In the genomic region with DNA sequence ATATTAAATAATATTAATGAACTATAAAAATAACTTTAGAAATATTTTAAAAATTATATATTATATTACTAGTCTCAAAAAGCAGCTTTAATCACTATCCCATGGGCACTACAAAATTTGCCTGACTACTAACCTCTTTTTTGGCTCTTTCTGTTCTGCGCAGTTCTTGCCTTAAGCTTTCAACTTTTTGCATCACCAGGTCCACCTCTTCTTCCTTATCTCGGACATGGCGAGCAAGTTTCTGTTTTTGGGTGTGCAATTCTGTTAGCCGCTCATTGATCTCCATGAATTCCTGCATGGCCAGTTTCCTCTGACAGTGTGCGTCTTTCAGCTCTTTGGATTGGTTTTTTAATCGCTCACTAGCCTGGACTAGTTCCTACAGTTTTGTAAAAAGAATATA, we compare ENCODE assay signal across 30 cellular contexts.
"Had no signal": no experiment of that assay in that cellular context is flagged by ENCODE, and none has a peak within 500 bp of the region (broad histone marks: within the 10 kb centered on the region; RNA-seq: fewer than 3 reads in every experiment).

No MANE protein-coding gene starts in this region.

- H3K4me3 ChIP-seq: neural progenitor cell, ovary, psoas muscle, right lobe of liver, sigmoid colon, stomach, thoracic aorta, thyroid gland, tibial nerve, upper lobe of left lung, vagina had no signal

- H3K9me3 Mint-ChIP-seq: naive thymus-derived CD8-positive, alpha-beta T cell; natural killer cell treated with Interleukin-12 subunit alpha and Interleukin-12 subunit beta and Interleukin-15 and Interleukin-18, amount 100 ng/mL, for 72 hours; nephron progenitor cell; stimulated activated effector memory CD8-positive, alpha-beta T cell treated with anti-CD3 and anti-CD28 coated beads, Interleukin-12 subunit alpha, Interleukin-12 subunit beta, amount 100 ng/mL, for 72 hours; stimulated activated naive B cell treated with anti-CD40 and anti-IgM and Interleukin-4, amounts not matched to agents 10 μg/mL and 1 μg/mL and 100 μg/mL, for 72 hours; stimulated activated naive CD8-positive, alpha-beta T cell treated with anti-CD3 and anti-CD28 coated beads, Interleukin-15, Interleukin-2, amounts not matched to agents 100 ng/mL and 50 ng/mL, for 24 hours had no signal

- DNase-seq: naive thymus-derived CD8-positive, alpha-beta T cell; nephron progenitor cell; occipital lobe; ovary; posterior cingulate gyrus; psoas muscle; right cardiac atrium; right lobe of liver; sigmoid colon; small intestine; stimulated activated CD4-positive, alpha-beta T cell treated with anti-CD3 and anti-CD28 coated beads, Interleukin-15, amount 100 ng/mL, for 24 hours; stimulated activated CD4-positive, alpha-beta T cell treated with anti-CD3 and anti-CD28 coated beads, Interleukin-2, amount 100 ng/mL, for 24 hours; stimulated activated CD4-positive, alpha-beta T cell treated with anti-CD3 and anti-CD28 coated beads, Interleukin-2, amount 100 ng/mL, for 48 hours; stimulated activated CD4-positive, alpha-beta T cell treated with anti-CD3 and anti-CD28 coated beads, Interleukin-4, amount 100 ng/mL, for 24 hours; stimulated activated naive B cell treated with anti-CD40 and anti-IgM and Interleukin-4, amounts not matched to agents 10 μg/mL and 1 μg/mL and 100 μg/mL, for 72 hours; stimulated activated naive CD4-positive, alpha-beta T cell treated with Interleukin-2 at 50 U/mL for 16 hours; stomach; thyroid gland; trophoblast cell; upper lobe of left lung had no signal

- H3K27ac ChIP-seq: neural progenitor cell, ovary, parathyroid adenoma, psoas muscle, right lobe of liver, sigmoid colon, stomach, thoracic aorta, thyroid gland, tibial nerve, upper lobe of left lung, vagina had no signal

- H3K4me1 ChIP-seq: neural progenitor cell, parathyroid adenoma, psoas muscle, right lobe of liver, sigmoid colon, stomach, thyroid gland, tibial nerve, upper lobe of left lung, vagina had no signal

- H3K27me3 Mint-ChIP-seq: progenitor cell of endocrine pancreas had no signal

- H3K27me3 ChIP-seq: neural progenitor cell, ovary, right lobe of liver, sigmoid colon, stomach, thyroid gland, tibial nerve, upper lobe of left lung, vagina had no signal

- H3K9ac ChIP-seq: neural progenitor cell, parathyroid adenoma had no signal

- H3K27ac Mint-ChIP-seq: naive thymus-derived CD8-positive, alpha-beta T cell; natural killer cell treated with Interleukin-12 subunit alpha and Interleukin-12 subunit beta and Interleukin-15 and Interleukin-18, amount 100 ng/mL, for 72 hours; nephron progenitor cell; neural progenitor cell; progenitor cell of endocrine pancreas; stimulated activated effector memory CD8-positive, alpha-beta T cell treated with anti-CD3 and anti-CD28 coated beads, Interleukin-12 subunit alpha, Interleukin-12 subunit beta, amount 100 ng/mL, for 72 hours; stimulated activated naive B cell treated with anti-CD40 and anti-IgM and Interleukin-4, amounts not matched to agents 10 μg/mL and 1 μg/mL and 100 μg/mL, for 72 hours; stimulated activated naive CD8-positive, alpha-beta T cell treated with anti-CD3 and anti-CD28 coated beads, Interleukin-15, Interleukin-2, amounts not matched to agents 100 ng/mL and 50 ng/mL, for 24 hours had no signal

- H3K4me3 Mint-ChIP-seq: naive thymus-derived CD8-positive, alpha-beta T cell; natural killer cell treated with Interleukin-12 subunit alpha and Interleukin-12 subunit beta and Interleukin-15 and Interleukin-18, amount 100 ng/mL, for 72 hours; nephron progenitor cell; neural progenitor cell; stimulated activated effector memory CD8-positive, alpha-beta T cell treated with anti-CD3 and anti-CD28 coated beads, Interleukin-12 subunit alpha, Interleukin-12 subunit beta, amount 100 ng/mL, for 72 hours; stimulated activated naive B cell treated with anti-CD40 and anti-IgM and Interleukin-4, amounts not matched to agents 10 μg/mL and 1 μg/mL and 100 μg/mL, for 72 hours; stimulated activated naive CD8-positive, alpha-beta T cell treated with anti-CD3 and anti-CD28 coated beads, Interleukin-15, Interleukin-2, amounts not matched to agents 100 ng/mL and 50 ng/mL, for 24 hours had no signal

- FAIRE-seq: small intestine, urothelium cell line had no signal

- H3K9me3 ChIP-seq: ovary, psoas muscle, right lobe of liver, sigmoid colon, stomach, thoracic aorta, thyroid gland, tibial nerve, upper lobe of left lung, vagina had no signal

- H3K36me3 ChIP-seq: neural progenitor cell, ovary, right lobe of liver, thyroid gland had no signal

- H3K4me2 ChIP-seq: neural progenitor cell had no signal

- H3K36me3 Mint-ChIP-seq: naive thymus-derived CD8-positive, alpha-beta T cell; natural killer cell treated with Interleukin-12 subunit alpha and Interleukin-12 subunit beta and Interleukin-15 and Interleukin-18, amount 100 ng/mL, for 72 hours; stimulated activated effector memory CD8-positive, alpha-beta T cell treated with anti-CD3 and anti-CD28 coated beads, Interleukin-12 subunit alpha, Interleukin-12 subunit beta, amount 100 ng/mL, for 72 hours; stimulated activated naive B cell treated with anti-CD40 and anti-IgM and Interleukin-4, amounts not matched to agents 10 μg/mL and 1 μg/mL and 100 μg/mL, for 72 hours had no signal

- ATAC-seq: naive thymus-derived CD8-positive, alpha-beta T cell; natural killer cell treated with Interleukin-12 subunit alpha and Interleukin-12 subunit beta and Interleukin-15 and Interleukin-18, amount 100 ng/mL, for 72 hours; psoas muscle; right cardiac atrium; right lobe of liver; stimulated activated effector memory CD8-positive, alpha-beta T cell treated with anti-CD3 and anti-CD28 coated beads, Interleukin-12 subunit alpha, Interleukin-12 subunit beta, amount 100 ng/mL, for 72 hours; stimulated activated naive B cell treated with anti-CD40 and anti-IgM and Interleukin-4, amounts not matched to agents 10 μg/mL and 1 μg/mL and 100 μg/mL, for 72 hours had no signal

- H2AFZ ChIP-seq: neural progenitor cell, parathyroid adenoma had no signal

- H3K79me2 ChIP-seq: parathyroid adenoma had no signal

- H3K4me1 Mint-ChIP-seq: naive thymus-derived CD8-positive, alpha-beta T cell; nephron progenitor cell; neural progenitor cell; stimulated activated effector memory CD8-positive, alpha-beta T cell treated with anti-CD3 and anti-CD28 coated beads, Interleukin-12 subunit alpha, Interleukin-12 subunit beta, amount 100 ng/mL, for 72 hours; stimulated activated naive B cell treated with anti-CD40 and anti-IgM and Interleukin-4, amounts not matched to agents 10 μg/mL and 1 μg/mL and 100 μg/mL, for 72 hours had no signal
